10 cellular contexts compared by ENCODE assay signal in the genomic region with DNA sequence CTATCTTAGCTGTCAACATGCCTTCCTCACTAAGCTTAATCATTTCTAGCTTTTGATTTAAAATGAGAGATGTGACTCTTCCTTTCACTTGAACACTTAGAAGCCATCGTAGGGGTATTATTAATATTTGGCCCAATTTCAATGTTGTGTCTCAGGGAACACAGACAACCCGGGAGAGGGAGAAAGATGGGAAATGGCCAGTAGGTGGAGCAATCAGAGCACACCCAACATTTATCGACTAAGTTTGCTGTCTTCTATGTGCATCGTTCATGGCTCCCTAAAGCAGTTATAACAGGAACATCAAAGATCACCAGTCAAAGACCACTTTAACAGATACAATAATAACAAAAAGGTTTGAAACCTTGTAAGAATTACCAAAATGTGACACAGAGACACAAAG.
DNase-seq lines count a peak whose midpoint lies in the region; ATAC-seq and TF ChIP-seq lines count a peak whose summit lies in the region.
"Had no signal": no experiment of that assay in that cellular context is flagged by ENCODE, and none has a peak within 500 bp of the region (broad histone marks: within the 10 kb centered on the region; RNA-seq: fewer than 3 reads in every experiment).

No MANE protein-coding gene starts in this region.

- H3K4me1 ChIP-seq in DOHH2 (ENCODE audit: control insufficient read depth, low read length), result no peaks in the 10 kb centered on the region
- no peaks in the 10 kb centered on the region for H3K4me1 ChIP-seq in lower lobe of right lung
- H3K4me1 ChIP-seq in gastroesophageal sphincter, result no peaks in the 10 kb centered on the region
- H3K4me1 ChIP-seq: parathyroid adenoma had no signal

- H3K27me3 ChIP-seq in DOHH2 (ENCODE audit: control insufficient read depth, low read length) (no peaks in the 10 kb centered on the region), brain microvascular endothelial cell (replicated peaks) (no peaks in the 10 kb centered on the region), lower lobe of right lung (ENCODE audit: low read depth) (no peaks in the 10 kb centered on the region), gastroesophageal sphincter (no peaks in the 10 kb centered on the region)

- no peaks in the 10 kb centered on the region for H3K9me2 ChIP-seq in DOHH2 (replicated peaks; ENCODE audit: control insufficient read depth, low read length)

- 64 to 76% methylated on average over 4 of the region's 4 CpGs for WGBS in gastroesophageal sphincter (ENCODE audit: low coverage in 1 of 2), 2 donors

- in situ Hi-C loops in brain microvascular endothelial cell (cut with HindIII; ENCODE audit: low pct_ligation_motif_present, low sequenced_read_pairs), result no loop called here

- H3K4me3 ChIP-seq in DOHH2 (ENCODE audit: low read length) (no peak overlapping the region), brain microvascular endothelial cell (ENCODE audit: low read depth, low read length) (no peak overlapping the region), lower lobe of right lung (no peak overlapping the region), gastroesophageal sphincter (no peak overlapping the region)

- H3K79me2 ChIP-seq in DOHH2 (ENCODE audit: control insufficient read depth, low read length), result peaks cover 4% of the 10 kb centered on the region
- H3K79me2 ChIP-seq: parathyroid adenoma had no signal

- DNase-seq in HT-29 (ENCODE audit: low spot score), result peak; percentile 39
- no peak for DNase-seq in brain microvascular endothelial cell
- DNase-seq in lower lobe of right lung, result no peak
- DNase-seq in stimulated activated CD4-positive, alpha-beta T cell treated with anti-CD3 and anti-CD28 coated beads, Interleukin-1b, Interleukin-23, amount 100 ng/mL, for 48 hours, result no peak
- no peak for DNase-seq in hypothalamus (lab: John Stamatoyannopoulos, UW)
- DNase-seq: left cardiac atrium, substantia nigra had no signal

- H3K36me3 ChIP-seq in DOHH2 (ENCODE audit: control insufficient read depth, low read length) (peaks cover 34% of the 10 kb centered on the region), brain microvascular endothelial cell (replicated peaks) (peaks cover 10% of the 10 kb centered on the region), lower lobe of right lung (no peaks in the 10 kb centered on the region), gastroesophageal sphincter (peaks cover 0 to 17% of the 10 kb centered on the region in 2 donors)

- ATAC-seq in lower lobe of right lung, result no peak
- ATAC-seq in gastroesophageal sphincter, result no peak

- TF ChIP-seq POLR2A in gastroesophageal sphincter (IDR thresholded peaks at IDR 0.05), result no peak

- TF ChIP-seq CTCF in DOHH2 (IDR thresholded peaks at IDR 0.05; ENCODE audit: low read depth, low read length, poor library complexity, severe bottlenecking), result peak; percentile 61
- TF ChIP-seq CTCF in brain microvascular endothelial cell (IDR thresholded peaks at IDR 0.05; ENCODE audit: low read depth, low read length, missing control alignments), result peak; percentile 51
- peak; percentile 28 for TF ChIP-seq CTCF in lower lobe of right lung (IDR thresholded peaks at IDR 0.05)
- TF ChIP-seq CTCF in gastroesophageal sphincter (IDR thresholded peaks at IDR 0.05), result peak in 1 of 4 experiments; percentile 15

- no peak for TF ChIP-seq EP300 in gastroesophageal sphincter (IDR thresholded peaks at IDR 0.05)

- H3K9me3 ChIP-seq in DOHH2 (ENCODE audit: control insufficient read depth, insufficient read depth, low read length) (no peaks in the 10 kb centered on the region), lower lobe of right lung (no peaks in the 10 kb centered on the region), gastroesophageal sphincter (no peaks in the 10 kb centered on the region)

- H4K20me1 ChIP-seq in DOHH2 (ENCODE audit: control insufficient read depth, insufficient read depth, low read depth, low read length), result no peaks in the 10 kb centered on the region

- intact Hi-C loops in lower lobe of right lung (cut with DNase I), result no loop called here

- H3F3A ChIP-seq in DOHH2 (ENCODE audit: control insufficient read depth, insufficient read depth), result peaks cover 1% of the 10 kb centered on the region

- H3K4me2 ChIP-seq in DOHH2 (ENCODE audit: low read length), result no peak overlapping the region

- H3K27ac ChIP-seq in DOHH2 (ENCODE audit: low read depth, low read length), result no peak overlapping the region
- H3K27ac ChIP-seq in brain microvascular endothelial cell, result no peak overlapping the region
- H3K27ac ChIP-seq in lower lobe of right lung, result no peak overlapping the region
- no peak overlapping the region for H3K27ac ChIP-seq in gastroesophageal sphincter
- H3K27ac ChIP-seq: parathyroid adenoma had no signal
